ENCODE assay signal across 36 cellular contexts in genomic region chr12:132850291-132850690, GRCh38.
"Had no signal": no experiment of that assay in that cellular context is flagged by ENCODE, and none has a peak within 500 bp of the region (broad histone marks: within the 10 kb centered on the region; RNA-seq: fewer than 3 reads in every experiment).

No MANE protein-coding gene starts in this region.

- ATAC-seq: activated CD8-positive, alpha-beta T cell treated with anti-CD3 and anti-CD28 coated beads for 36 hours; activated naive CD8-positive, alpha-beta T cell treated with anti-CD3 and anti-CD28 coated beads, Interleukin-2, amount 50 U/mL, for 24 hours; activated T-cell treated with anti-CD3 and anti-CD28 coated beads, Interleukin-2, amount 50 U/mL, for 4 hours; activated T-cell treated with anti-CD3 and anti-CD28 coated beads, Interleukin-2, amount 50 U/mL, for 72 hours had no signal

- H3K9me3 ChIP-seq: ascending aorta, colonic mucosa had no signal

- H3K4me3 ChIP-seq: ascending aorta, cardiac muscle cell, colonic mucosa had no signal

- DNase-seq: activated B cell treated with CpG ODN at 0.5 μM for 24 hours; activated CD4-positive, alpha-beta memory T cell treated with anti-CD3 and anti-CD28 coated beads for 36 hours; activated CD4-positive, alpha-beta T cell treated with anti-CD3 and anti-CD28 coated beads for 4 hours; activated CD4-positive, alpha-beta T cell treated with anti-CD3 and anti-CD28 coated beads, Interleukin-2, amount 10 ng/mL, durations not matched to agents 24 days and 14 days; activated CD4-positive, alpha-beta T cell treated with anti-CD3 and anti-CD28 coated beads, Interleukin-2, amount 50 U/mL, for 1 hour; activated CD4-positive, alpha-beta T cell treated with anti-CD3 and anti-CD28 coated beads, Interleukin-2, amount 50 U/mL, for 4 hours; activated CD4-positive, CD25-positive, alpha-beta regulatory T cell treated with anti-CD3 and anti-CD28 coated beads, Interleukin-2, amount 50 U/mL, for 72 hours; activated CD8-positive, alpha-beta memory T cell treated with anti-CD3 and anti-CD28 coated beads, Interleukin-2, amount 50 U/mL, for 4 hours; activated CD8-positive, alpha-beta T cell treated with anti-CD3 and anti-CD28 coated beads for 36 hours; activated effector memory CD4-positive, alpha-beta T cell treated with Interleukin-2 at 50 U/mL for 16 hours; activated gamma-delta T cell; activated naive CD4-positive, alpha-beta T cell treated with anti-CD3 and anti-CD28 coated beads, Interleukin-2, amount 10 ng/mL, durations not matched to agents 7 days and 5 days; activated naive CD4-positive, alpha-beta T cell treated with Interleukin-2 at 50 U/mL for 16 hours; activated naive CD8-positive, alpha-beta T cell treated with anti-CD3 and anti-CD28 coated beads, Interleukin-2, amount 10 ng/mL, durations not matched to agents 7 days and 5 days; activated naive CD8-positive, alpha-beta T cell treated with anti-CD3 and anti-CD28 coated beads, Interleukin-2, amount 50 U/mL, for 24 hours; activated T-cell treated with anti-CD3 and anti-CD28 coated beads for 4 hours; activated T-cell treated with anti-CD3 and anti-CD28 coated beads, Interleukin-2, amount 50 U/mL, for 1 hour; activated T-cell treated with anti-CD3 and anti-CD28 coated beads, Interleukin-2, amount 50 U/mL, for 4 hours; activated T-cell treated with anti-CD3 and anti-CD28 coated beads, Interleukin-2, amount 50 U/mL, for 72 hours; amygdala; anterior cingulate cortex; colonic mucosa; T-helper 2 cell; T-helper 9 cell had no signal

- H3K27me3 ChIP-seq: ascending aorta, cardiac muscle cell, colonic mucosa had no signal

- H3K4me3 Mint-ChIP-seq: activated B cell treated with CpG ODN at 0.5 μM for 24 hours; activated CD4-positive, alpha-beta memory T cell treated with anti-CD3 and anti-CD28 coated beads for 36 hours; activated CD4-positive, alpha-beta T cell treated with anti-CD3 and anti-CD28 coated beads, Interleukin-2, amount 10 ng/mL, durations not matched to agents 24 days and 14 days; activated CD8-positive, alpha-beta T cell treated with anti-CD3 and anti-CD28 coated beads for 36 hours; activated naive CD4-positive, alpha-beta T cell treated with anti-CD3 and anti-CD28 coated beads, Interleukin-2, amount 10 ng/mL, durations not matched to agents 7 days and 5 days; activated naive CD4-positive, alpha-beta T cell treated with anti-CD3 and anti-CD28 coated beads, Interleukin-2, amount 50 U/mL, for 24 hours; activated naive CD8-positive, alpha-beta T cell; activated naive CD8-positive, alpha-beta T cell treated with anti-CD3 and anti-CD28 coated beads, Interleukin-2, amount 10 ng/mL, durations not matched to agents 7 days and 5 days; activated naive CD8-positive, alpha-beta T cell treated with anti-CD3 and anti-CD28 coated beads, Interleukin-2, amount 50 U/mL, for 24 hours; activated T-cell treated with anti-CD3 and anti-CD28 coated beads, Interleukin-2, amount 50 U/mL, for 4 hours; activated T-cell treated with anti-CD3 and anti-CD28 coated beads, Interleukin-2, amount 50 U/mL, for 72 hours; activated T-helper 1 cell treated with anti-CD3 and anti-CD28 coated beads, Interleukin-12 subunit alpha, Interleukin-12 subunit beta, Interleukin-2, Interleukin-4 antibody, amounts not matched to agents 30 ng/mL and 10 ng/mL and 1 ng/mL, durations not matched to agents 14 hours and 24 hours and 36 hours; brain; central memory CD8-positive, alpha-beta T cell; T-helper 2 cell treated with Interferon-gamma antibody and Interleukin-4, amounts not matched to agents 5 μg/mL and 100 μg/mL, for 36 hours had no signal

- H3K27ac Mint-ChIP-seq: activated B cell treated with CpG ODN at 0.5 μM for 24 hours; activated CD4-positive, alpha-beta memory T cell treated with anti-CD3 and anti-CD28 coated beads for 36 hours; activated CD4-positive, alpha-beta T cell treated with anti-CD3 and anti-CD28 coated beads, Interleukin-2, amount 10 ng/mL, durations not matched to agents 24 days and 14 days; activated CD8-positive, alpha-beta T cell treated with anti-CD3 and anti-CD28 coated beads for 36 hours; activated naive CD4-positive, alpha-beta T cell treated with anti-CD3 and anti-CD28 coated beads, Interleukin-2, amount 10 ng/mL, durations not matched to agents 7 days and 5 days; activated naive CD4-positive, alpha-beta T cell treated with anti-CD3 and anti-CD28 coated beads, Interleukin-2, amount 50 U/mL, for 24 hours; activated naive CD8-positive, alpha-beta T cell; activated naive CD8-positive, alpha-beta T cell treated with anti-CD3 and anti-CD28 coated beads, Interleukin-2, amount 10 ng/mL, durations not matched to agents 7 days and 5 days; activated naive CD8-positive, alpha-beta T cell treated with anti-CD3 and anti-CD28 coated beads, Interleukin-2, amount 50 U/mL, for 24 hours; activated T-cell treated with anti-CD3 and anti-CD28 coated beads, Interleukin-2, amount 50 U/mL, for 72 hours; activated T-helper 1 cell treated with anti-CD3 and anti-CD28 coated beads, Interleukin-12 subunit alpha, Interleukin-12 subunit beta, Interleukin-2, Interleukin-4 antibody, amounts not matched to agents 30 ng/mL and 10 ng/mL and 1 ng/mL, durations not matched to agents 14 hours and 24 hours and 36 hours; activated T-helper 2 cell treated with anti-CD3 and anti-CD28 coated beads, Interferon-gamma antibody, Interleukin-2, Interleukin-4, amounts not matched to agents 10 μg/mL and 5 μg/mL and 100 μg/mL, durations not matched to agents 14 hours and 24 hours and 36 hours; brain; T-helper 2 cell treated with Interferon-gamma antibody and Interleukin-4, amounts not matched to agents 5 μg/mL and 100 μg/mL, for 36 hours had no signal

- H3K27me3 Mint-ChIP-seq: activated B cell treated with CpG ODN at 0.5 μM for 24 hours; activated CD4-positive, alpha-beta memory T cell treated with anti-CD3 and anti-CD28 coated beads for 36 hours; activated CD4-positive, alpha-beta T cell treated with anti-CD3 and anti-CD28 coated beads, Interleukin-2, amount 10 ng/mL, durations not matched to agents 24 days and 14 days; activated CD8-positive, alpha-beta T cell treated with anti-CD3 and anti-CD28 coated beads for 36 hours; activated naive CD4-positive, alpha-beta T cell treated with anti-CD3 and anti-CD28 coated beads, Interleukin-2, amount 10 ng/mL, durations not matched to agents 7 days and 5 days; activated naive CD4-positive, alpha-beta T cell treated with anti-CD3 and anti-CD28 coated beads, Interleukin-2, amount 50 U/mL, for 24 hours; activated naive CD8-positive, alpha-beta T cell; activated naive CD8-positive, alpha-beta T cell treated with anti-CD3 and anti-CD28 coated beads, Interleukin-2, amount 10 ng/mL, durations not matched to agents 7 days and 5 days; activated naive CD8-positive, alpha-beta T cell treated with anti-CD3 and anti-CD28 coated beads, Interleukin-2, amount 50 U/mL, for 24 hours; brain; central memory CD8-positive, alpha-beta T cell had no signal

- H3K27ac ChIP-seq: ascending aorta, cardiac muscle cell, colonic mucosa, VCaP had no signal

- H3K4me1 ChIP-seq: ascending aorta, colonic mucosa had no signal

- FAIRE-seq: bronchial epithelial cell, TTC549 had no signal

- H3K9me3 Mint-ChIP-seq: activated B cell treated with CpG ODN at 0.5 μM for 24 hours; activated CD4-positive, alpha-beta memory T cell treated with anti-CD3 and anti-CD28 coated beads for 36 hours; activated CD4-positive, alpha-beta T cell treated with anti-CD3 and anti-CD28 coated beads, Interleukin-2, amount 10 ng/mL, durations not matched to agents 24 days and 14 days; activated CD8-positive, alpha-beta T cell treated with anti-CD3 and anti-CD28 coated beads for 36 hours; activated naive CD4-positive, alpha-beta T cell treated with anti-CD3 and anti-CD28 coated beads, Interleukin-2, amount 10 ng/mL, durations not matched to agents 7 days and 5 days; activated naive CD4-positive, alpha-beta T cell treated with anti-CD3 and anti-CD28 coated beads, Interleukin-2, amount 50 U/mL, for 24 hours; activated naive CD8-positive, alpha-beta T cell treated with anti-CD3 and anti-CD28 coated beads, Interleukin-2, amount 10 ng/mL, durations not matched to agents 7 days and 5 days; activated naive CD8-positive, alpha-beta T cell treated with anti-CD3 and anti-CD28 coated beads, Interleukin-2, amount 50 U/mL, for 24 hours; activated T-cell treated with anti-CD3 and anti-CD28 coated beads, Interleukin-2, amount 50 U/mL, for 4 hours; activated T-cell treated with anti-CD3 and anti-CD28 coated beads, Interleukin-2, amount 50 U/mL, for 72 hours; activated T-helper 1 cell treated with anti-CD3 and anti-CD28 coated beads, Interleukin-12 subunit alpha, Interleukin-12 subunit beta, Interleukin-2, Interleukin-4 antibody, amounts not matched to agents 30 ng/mL and 10 ng/mL and 1 ng/mL, durations not matched to agents 14 hours and 24 hours and 36 hours; activated T-helper 2 cell treated with anti-CD3 and anti-CD28 coated beads, Interferon-gamma antibody, Interleukin-2, Interleukin-4, amounts not matched to agents 10 μg/mL and 5 μg/mL and 100 μg/mL, durations not matched to agents 14 hours and 24 hours and 36 hours; brain; central memory CD8-positive, alpha-beta T cell; T-helper 2 cell treated with Interferon-gamma antibody and Interleukin-4, amounts not matched to agents 5 μg/mL and 100 μg/mL, for 36 hours had no signal

- H3K4me1 Mint-ChIP-seq: activated B cell treated with CpG ODN at 0.5 μM for 24 hours; activated CD4-positive, alpha-beta T cell treated with anti-CD3 and anti-CD28 coated beads, Interleukin-2, amount 10 ng/mL, durations not matched to agents 24 days and 14 days; brain; central memory CD8-positive, alpha-beta T cell had no signal
